ENCODE assay signal across 29 cellular contexts in genomic region chr5:146748533-146748932, GRCh38.
"Had no signal": no experiment of that assay in that cellular context is flagged by ENCODE, and none has a peak within 500 bp of the region (broad histone marks: within the 10 kb centered on the region; RNA-seq: fewer than 3 reads in every experiment).

No MANE protein-coding gene starts in this region.

- H3K9me3 ChIP-seq: suprapubic skin, testis, thoracic aorta, thyroid gland, tibial artery, transverse colon, upper lobe of left lung, uterus, vagina had no signal

- H3K9me3 Mint-ChIP-seq: stimulated activated effector memory CD8-positive, alpha-beta T cell treated with anti-CD3 and anti-CD28 coated beads, Interleukin-12 subunit alpha, Interleukin-12 subunit beta, amount 100 ng/mL, for 72 hours; stimulated activated memory B cell treated with anti-CD40 and anti-IgM and Interleukin-4, amounts not matched to agents 10 μg/mL and 1 μg/mL and 100 μg/mL, for 72 hours; type B pancreatic cell had no signal

- H3K4me1 Mint-ChIP-seq: stimulated activated memory B cell treated with anti-CD40 and anti-IgM and Interleukin-4, amounts not matched to agents 10 μg/mL and 1 μg/mL and 100 μg/mL, for 72 hours; stimulated activated naive B cell treated with anti-CD40 and anti-IgM and Interleukin-4, amounts not matched to agents 10 μg/mL and 1 μg/mL and 100 μg/mL, for 72 hours had no signal

- FAIRE-seq: urothelium cell line had no signal

- H3K4me1 ChIP-seq: stomach, suprapubic skin, testis, thyroid gland, transverse colon, upper lobe of left lung, upper lobe of right lung, uterus, vagina had no signal

- H3K27ac Mint-ChIP-seq: stimulated activated effector memory CD8-positive, alpha-beta T cell treated with anti-CD3 and anti-CD28 coated beads, Interleukin-12 subunit alpha, Interleukin-12 subunit beta, amount 100 ng/mL, for 72 hours; stimulated activated memory B cell treated with anti-CD40 and anti-IgM and Interleukin-4, amounts not matched to agents 10 μg/mL and 1 μg/mL and 100 μg/mL, for 72 hours; stimulated activated naive B cell treated with anti-CD40 and anti-IgM and Interleukin-4, amounts not matched to agents 10 μg/mL and 1 μg/mL and 100 μg/mL, for 72 hours; stimulated activated naive CD8-positive, alpha-beta T cell treated with anti-CD3 and anti-CD28 coated beads, Interleukin-15, Interleukin-2, amounts not matched to agents 100 ng/mL and 50 ng/mL, for 24 hours; type B pancreatic cell had no signal

- H3K27ac ChIP-seq: stomach, suprapubic skin, testis, thoracic aorta, thyroid gland, tibial artery, transverse colon, upper lobe of left lung, upper lobe of right lung, uterus, vagina had no signal

- H3K27me3 Mint-ChIP-seq: stimulated activated memory B cell treated with anti-CD40 and anti-IgM and Interleukin-4, amounts not matched to agents 10 μg/mL and 1 μg/mL and 100 μg/mL, for 72 hours; stimulated activated naive B cell treated with anti-CD40 and anti-IgM and Interleukin-4, amounts not matched to agents 10 μg/mL and 1 μg/mL and 100 μg/mL, for 72 hours; stimulated activated naive CD8-positive, alpha-beta T cell treated with anti-CD3 and anti-CD28 coated beads, Interleukin-15, amount 100 ng/mL, for 72 hours; stimulated activated naive CD8-positive, alpha-beta T cell treated with anti-CD3 and anti-CD28 coated beads, Interleukin-15, Interleukin-2, amounts not matched to agents 100 ng/mL and 50 ng/mL, for 24 hours had no signal

- H3K27me3 ChIP-seq: stomach, suprapubic skin, testis, thyroid gland, tibial artery, tibial nerve, transverse colon, upper lobe of left lung, upper lobe of right lung, uterus, vagina had no signal

- H3K36me3 ChIP-seq: stomach, suprapubic skin, thoracic aorta, thyroid gland, tibial artery, tibial nerve, transverse colon, upper lobe of left lung, upper lobe of right lung, uterus, vagina had no signal

- H3K4me3 ChIP-seq: stomach, suprapubic skin, testis, thoracic aorta, thyroid gland, tibial artery, tibial nerve, transverse colon, upper lobe of left lung, upper lobe of right lung, uterus, vagina had no signal

- H3K4me3 Mint-ChIP-seq: stimulated activated effector memory CD8-positive, alpha-beta T cell treated with anti-CD3 and anti-CD28 coated beads, Interleukin-12 subunit alpha, Interleukin-12 subunit beta, amount 100 ng/mL, for 72 hours; stimulated activated memory B cell treated with anti-CD40 and anti-IgM and Interleukin-4, amounts not matched to agents 10 μg/mL and 1 μg/mL and 100 μg/mL, for 72 hours; stimulated activated naive B cell treated with anti-CD40 and anti-IgM and Interleukin-4, amounts not matched to agents 10 μg/mL and 1 μg/mL and 100 μg/mL, for 72 hours; stimulated activated naive CD8-positive, alpha-beta T cell treated with anti-CD3 and anti-CD28 coated beads, Interleukin-15, amount 100 ng/mL, for 72 hours; stimulated activated naive CD8-positive, alpha-beta T cell treated with anti-CD3 and anti-CD28 coated beads, Interleukin-15, Interleukin-2, amounts not matched to agents 100 ng/mL and 50 ng/mL, for 24 hours; type B pancreatic cell had no signal

- DNase-seq: stimulated activated CD4-positive, alpha-beta T cell treated with anti-CD3 and anti-CD28 coated beads, Interleukin-2, amount 100 ng/mL, for 48 hours; stimulated activated CD4-positive, alpha-beta T cell treated with anti-CD3 and anti-CD28 coated beads, Interleukin-4, amount 100 ng/mL, for 1 hour; stimulated activated CD4-positive, alpha-beta T cell treated with anti-CD3 and anti-CD28 coated beads, Interleukin-4, amount 100 ng/mL, for 24 hours; stimulated activated CD4-positive, alpha-beta T cell treated with anti-CD3 and anti-CD28 coated beads, Interleukin-4, amount 100 ng/mL, for 4 hours; stimulated activated CD8-positive, alpha-beta memory T cell treated with anti-CD3 and anti-CD28 coated beads, Interleukin-4, amount 100 ng/mL, for 48 hours; stimulated activated naive B cell treated with anti-CD40 and anti-IgM and Interleukin-4, amounts not matched to agents 10 μg/mL and 1 μg/mL and 100 μg/mL, for 72 hours; stimulated activated naive CD4-positive, alpha-beta T cell; stimulated activated naive CD4-positive, alpha-beta T cell treated with Interleukin-2 at 50 U/mL for 16 hours; stimulated activated naive CD8-positive, alpha-beta T cell treated with anti-CD3 and anti-CD28 coated beads, Interleukin-15, amount 100 ng/mL, for 72 hours; stimulated activated naive CD8-positive, alpha-beta T cell treated with anti-CD3 and anti-CD28 coated beads, Interleukin-15, Interleukin-2, amounts not matched to agents 100 U/mL and 50 U/mL, for 24 hours; stomach; substantia nigra; testis; thyroid gland; tibial artery; transverse colon; trophoblast cell; upper lobe of left lung; upper lobe of right lung; uterus had no signal

- H3K36me3 Mint-ChIP-seq: stimulated activated memory B cell treated with anti-CD40 and anti-IgM and Interleukin-4, amounts not matched to agents 10 μg/mL and 1 μg/mL and 100 μg/mL, for 72 hours; stimulated activated naive B cell treated with anti-CD40 and anti-IgM and Interleukin-4, amounts not matched to agents 10 μg/mL and 1 μg/mL and 100 μg/mL, for 72 hours had no signal

- ATAC-seq: stimulated activated effector memory CD8-positive, alpha-beta T cell treated with anti-CD3 and anti-CD28 coated beads, Interleukin-12 subunit alpha, Interleukin-12 subunit beta, amount 100 ng/mL, for 72 hours; stimulated activated memory B cell treated with anti-CD40 and anti-IgM and Interleukin-4, amounts not matched to agents 10 μg/mL and 1 μg/mL and 100 μg/mL, for 72 hours; stimulated activated naive B cell treated with anti-CD40 and anti-IgM and Interleukin-4, amounts not matched to agents 10 μg/mL and 1 μg/mL and 100 μg/mL, for 72 hours; stimulated activated naive CD8-positive, alpha-beta T cell treated with anti-CD3 and anti-CD28 coated beads, Interleukin-15, amount 100 ng/mL, for 72 hours; stimulated activated naive CD8-positive, alpha-beta T cell treated with anti-CD3 and anti-CD28 coated beads, Interleukin-15, Interleukin-2, amounts not matched to agents 100 U/mL and 50 U/mL, for 24 hours; upper lobe of right lung had no signal
